Comparison of ENCODE assay signal across 18 cellular contexts in the genomic region with DNA sequence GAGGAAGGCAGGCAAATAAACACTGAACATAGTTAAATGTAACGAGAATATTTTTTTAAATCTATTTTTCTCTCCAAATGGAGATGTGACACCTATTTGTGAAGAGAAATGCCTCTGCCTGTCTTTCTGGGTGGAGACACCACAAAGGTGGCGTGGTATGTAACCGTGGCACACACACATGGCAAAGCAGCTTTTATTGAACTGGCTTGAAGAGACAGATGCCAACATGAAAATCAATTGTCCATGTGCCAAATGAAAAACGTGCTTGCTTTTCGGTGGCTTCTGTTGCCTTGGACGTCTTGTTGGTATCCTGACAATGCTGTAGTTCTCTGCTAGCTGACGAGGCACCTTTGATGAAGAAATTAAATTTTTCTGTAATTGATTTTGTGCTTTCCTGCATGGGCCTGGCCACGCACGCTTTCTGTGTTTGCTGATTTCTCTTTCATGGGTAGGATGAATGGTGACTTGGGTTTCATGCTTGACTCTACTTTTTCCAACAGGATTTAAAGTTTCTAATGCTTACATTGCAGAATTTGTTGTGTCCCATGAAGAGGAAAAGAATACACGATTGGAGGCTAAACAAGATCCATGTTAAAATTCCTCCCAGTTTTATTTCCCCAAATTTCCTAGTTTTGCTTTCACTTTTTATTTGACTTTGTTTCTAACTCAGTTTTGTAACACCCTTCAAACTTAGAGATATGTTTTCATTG.
A peak's percentile ranks its signal among the peaks of the same experiment; 100 is the strongest.
DNase-seq lines count a peak whose midpoint lies in the region; ATAC-seq, FAIRE-seq and TF ChIP-seq lines count a peak whose summit lies in the region.
"Had no signal": no experiment of that assay in that cellular context is flagged by ENCODE, and none has a peak within 500 bp of the region (broad histone marks: within the 10 kb centered on the region; RNA-seq: fewer than 3 reads in every experiment).

No MANE protein-coding gene starts in this region.

- no peak overlapping the region for H3K4ac ChIP-seq in IMR-90 (ENCODE audit: low read depth, low read length)

- peaks cover 8% of the 10 kb centered on the region; the same call in 1 of the 2 replicates for H3K9me1 ChIP-seq in IMR-90 (ENCODE audit: insufficient read depth, low read length)
- H3K9me1 ChIP-seq in K562 (ENCODE audit: control insufficient read depth, insufficient read depth, low read length): no peaks in the 10 kb centered on the region
- H3K9me1 ChIP-seq in keratinocyte (ENCODE audit: control insufficient read depth, extremely low read depth, insufficient read depth, low read length): no peaks in the 10 kb centered on the region

- no peak overlapping the region for H3K27ac ChIP-seq in IMR-90 (ENCODE audit: insufficient read depth, low read length)
- H3K27ac ChIP-seq in K562 (ENCODE audit: extremely low read depth, low read depth, low read length): no peak overlapping the region
- H3K27ac ChIP-seq in keratinocyte (ENCODE audit: control insufficient read depth, insufficient read depth, low read length): no peak overlapping the region
- no peak overlapping the region for H3K27ac ChIP-seq in prostate gland
- H3K27ac ChIP-seq: HL-60, Peyer's patch had no signal

- H3K4me1 ChIP-seq in IMR-90 (ENCODE audit: control insufficient read depth, insufficient read depth, low read length) (peaks cover 3% of the 10 kb centered on the region; the same call in 1 of the 2 replicates), K562 (replicated peaks in 1 of 2; ENCODE audit: control insufficient read depth in 2 of 2, insufficient read depth in 2 of 2, low read length in 2 of 2) (no peaks in the 10 kb centered on the region), keratinocyte (ENCODE audit: control insufficient read depth, extremely low read depth, insufficient read depth, low read length) (peaks cover 13% of the 10 kb centered on the region), prostate gland (replicated peaks) (no peaks in the 10 kb centered on the region)
- H3K4me1 ChIP-seq: Peyer's patch had no signal

- no peaks in the 10 kb centered on the region for H3K9me3 Mint-ChIP-seq in Calu3 (ENCODE audit: low read depth, unreplicated experiment)

- H3K27me3 Mint-ChIP-seq in Calu3 (ENCODE audit: unreplicated experiment): no peaks in the 10 kb centered on the region

- TF ChIP-seq CTCF in IMR-90 (conservative IDR thresholded peaks at IDR 0.05; ENCODE audit: low read depth, low read length): no peak
- no peak for TF ChIP-seq CTCF in K562 (IDR thresholded peaks at IDR 0.05 in 2 of 3, conservative IDR thresholded peaks at IDR 0.05 in 1 of 3; ENCODE audit: insufficient read depth in 2 of 3, low read depth in 1 of 3, low read length in 3 of 3)
- TF ChIP-seq CTCF in keratinocyte (optimal IDR thresholded peaks at IDR 0.05 in 1 of 3, IDR thresholded peaks at IDR 0.05 in 1 of 3, conservative IDR thresholded peaks at IDR 0.05 in 1 of 3; ENCODE audit: extremely low read depth in 1 of 3, insufficient read depth in 2 of 3, low read length in 3 of 3): no peak
- no peak for TF ChIP-seq CTCF in prostate gland (IDR thresholded peaks at IDR 0.05)
- no peak for TF ChIP-seq CTCF in Calu3 (IDR thresholded peaks at IDR 0.05; ENCODE audit: unreplicated experiment)

- POLR2A ChIA-PET in IMR-90 (lab: Charles Lee; ENCODE audit: unreplicated experiment) (interaction anchor here (0.6 kb wide), 1 partner anchor 9 kb away, joined by 3 read pairs; no protein-coding TSS in a partner anchor), K562 (lab: Yijun Ruan, JAX) (interaction anchor here (0.6 to 0.9 kb wide), 2 partner anchors 9 to 22 kb away, joined by 3 read pairs; no protein-coding TSS in a partner anchor)

- no peak overlapping the region for H3K56ac ChIP-seq in IMR-90 (ENCODE audit: extremely low read depth, insufficient read depth, low read length)

- peaks cover 19 to 30% of the 10 kb centered on the region in 2 experiments for H3K79me1 ChIP-seq in IMR-90 (ENCODE audit: low read depth in 1 of 2, low read length in 2 of 2)

- no peaks in the 10 kb centered on the region for H3K4me1 Mint-ChIP-seq in Calu3 (ENCODE audit: low read depth, unreplicated experiment)

- H4K8ac ChIP-seq in IMR-90 (ENCODE audit: low read depth in 2 of 2, low read length in 2 of 2): no peak overlapping the region

- BruUV-seq in IMR-90 (replicated peaks; lab: Mats Ljungman, UMichigan) (no TSS peak), K562 (replicated peaks; lab: Mats Ljungman, UMichigan) (no TSS peak), Calu3 (replicated peaks; lab: Mats Ljungman, UMichigan) (no TSS peak)

- H2AFZ ChIP-seq in IMR-90 (replicated peaks; ENCODE audit: low read length, poor library complexity) (no peak overlapping the region), K562 (ENCODE audit: low read depth, low read length) (no peak overlapping the region), keratinocyte (ENCODE audit: control insufficient read depth, low read length) (no peak overlapping the region)

- ATAC-seq in IMR-90 (ENCODE audit: low read depth) (no peak), K562 (no peak)

- H3K36me3 ChIP-seq in IMR-90 (ENCODE audit: control insufficient read depth, insufficient read depth, low read length) (peaks cover 3% of the 10 kb centered on the region), K562 (ENCODE audit: control insufficient read depth, insufficient read depth, low read length) (peaks cover 3% of the 10 kb centered on the region; the same call in 1 of the 3 replicates), keratinocyte (ENCODE audit: control insufficient read depth in 2 of 2, extremely low read depth in 1 of 2, insufficient read depth in 2 of 2, low read length in 2 of 2) (no peaks in the 10 kb centered on the region), prostate gland (no peaks in the 10 kb centered on the region)
- H3K36me3 ChIP-seq: BE2C, MG63, Peyer's patch had no signal

- no peak overlapping the region for H3K18ac ChIP-seq in IMR-90 (ENCODE audit: low read depth, low read length)

- H3K79me2 ChIP-seq in K562 (ENCODE audit: control insufficient read depth, insufficient read depth, low read length): no peaks in the 10 kb centered on the region
- H3K79me2 ChIP-seq in keratinocyte (ENCODE audit: control insufficient read depth, insufficient read depth, low read length): no peaks in the 10 kb centered on the region

- no peak overlapping the region for H2BK120ac ChIP-seq in IMR-90 (ENCODE audit: low read depth, low read length)

- H3K9ac ChIP-seq in IMR-90 (ENCODE audit: low read depth, low read length) (no peak overlapping the region), K562 (ENCODE audit: insufficient read depth in 1 of 2, low read depth in 2 of 2, low read length in 2 of 2) (no peak overlapping the region), keratinocyte (ENCODE audit: control insufficient read depth, extremely low read depth, insufficient read depth, low read length) (no peak overlapping the region)

- H2BK5ac ChIP-seq in IMR-90 (ENCODE audit: low read depth, low read length, poor library complexity, severe bottlenecking): no peak overlapping the region

- H3K9me3 ChIP-seq in IMR-90 (ENCODE audit: control insufficient read depth, insufficient read depth, low read length) (no peaks in the 10 kb centered on the region), K562 (replicated peaks; ENCODE audit: control insufficient read depth, insufficient read depth, low read depth, low read length) (no peaks in the 10 kb centered on the region), keratinocyte (ENCODE audit: control insufficient read depth, low read depth, low read length) (no peaks in the 10 kb centered on the region), prostate gland (no peaks in the 10 kb centered on the region)
- H3K9me3 ChIP-seq: BE2C, MG63, Peyer's patch had no signal

- no peak overlapping the region for H3K23ac ChIP-seq in IMR-90 (ENCODE audit: low read depth, low read length)

- no peaks in the 10 kb centered on the region for H3K36me3 Mint-ChIP-seq in Calu3 (ENCODE audit: insufficient read depth, unreplicated experiment)

- H3K4me3 Mint-ChIP-seq in Calu3 (ENCODE audit: low read depth, unreplicated experiment): no peak overlapping the region

- H3K4me2 ChIP-seq in IMR-90 (ENCODE audit: low read depth, low read length) (peak overlapping the region; percentile 42; the same call in 1 of the 2 replicates), K562 (ENCODE audit: insufficient read depth, low read length) (no peak overlapping the region), keratinocyte (ENCODE audit: control insufficient read depth, extremely low read depth, insufficient read depth, low read depth, low read length) (peak overlapping the region; percentile 17)

- no peak for TF ChIP-seq EP300 in K562 (IDR thresholded peaks at IDR 0.05; ENCODE audit: low read length)

- H2AK5ac ChIP-seq in IMR-90 (ENCODE audit: low read depth, low read length): no peak overlapping the region

- no peak overlapping the region for H4K91ac ChIP-seq in IMR-90 (ENCODE audit: insufficient read depth, low read depth, low read length)

- TF ChIP-seq RAD21 in IMR-90 (IDR thresholded peaks at IDR 0.05; ENCODE audit: low read length) (no peak), K562 (CRISPR knock-in tag; conservative IDR thresholded peaks at IDR 0.05 in 1 of 2, IDR thresholded peaks at IDR 0.05 in 1 of 2) (no peak)

- no peak overlapping the region for H2BK15ac ChIP-seq in IMR-90 (ENCODE audit: low read depth, low read length)

- no peak overlapping the region for H4K5ac ChIP-seq in IMR-90 (ENCODE audit: low read depth, low read length)

- no peak for FAIRE-seq in K562 (lab: Jason Lieb, UNC)
- FAIRE-seq in keratinocyte (lab: Jason Lieb, UNC): no peak
- FAIRE-seq: H1 had no signal

- intact Hi-C loops in IMR-90 (cut with micrococcal nuclease) (no loop called here), K562 (cut with micrococcal nuclease) (no loop called here), prostate gland (cut with DNase I) (no loop called here), Calu3 (cut with micrococcal nuclease; ENCODE audit: unreplicated experiment) (no loop called here)

- no peak overlapping the region for H3K14ac ChIP-seq in IMR-90 (replicated peaks; ENCODE audit: low read depth, low read length)

- no peak overlapping the region for H3K27ac Mint-ChIP-seq in Calu3 (ENCODE audit: unreplicated experiment)

- no peak overlapping the region for H2AK9ac ChIP-seq in IMR-90 (replicated peaks; ENCODE audit: low read depth, low read length, poor library complexity)

- dilution Hi-C loops in IMR-90 (cut with HindIII; ENCODE audit: low sequenced_read_pairs, unreplicated experiment): no loop called here
- dilution Hi-C loops in keratinocyte (cut with MboI; ENCODE audit: extremely low pct_ligation_motif_present, low sequenced_read_pairs): no loop called here

- CTCF ChIA-PET in IMR-90 (lab: Yijun Ruan, JAX) (interaction anchor here (0.6 kb wide), 1 partner anchor 1144 kb away, joined by 3 read pairs; no protein-coding TSS in a partner anchor), K562 (lab: Yijun Ruan, JAX; ENCODE audit: low intra/inter-chr PET ratio) (no interaction called here), Calu3 (lab: Charles Lee) (no interaction called here)

- H2BK20ac ChIP-seq in IMR-90 (ENCODE audit: low read depth, low read length): no peak overlapping the region

- DNase-seq in IMR-90 (no peak), K562 (ENCODE audit: extremely low read depth in 1 of 4, low spot score in 3 of 4) (no peak), keratinocyte (ENCODE audit: low read depth, low spot score) (no peak), prostate gland (ENCODE audit: low spot score) (peak; percentile 16), cerebellar nuclear complex (lab: John Stamatoyannopoulos, UW) (no peak), Calu3 (no peak), GM19240 (ENCODE audit: insufficient read length, low spot score) (no peak)
- no peak for DNase-seq in activated CD8-positive, alpha-beta memory T cell treated with anti-CD3 and anti-CD28 coated beads for 24 hours
- DNase-seq: BE2C, DMS 273 treated with DMSO at 0.1 percent for 48 hours, MG63, NCI-H1105, NCI-H187 treated with DMSO at 0.1 percent for 48 hours, NCI-H510A treated with DMSO at 0.1 percent for 48 hours, Peyer's patch, Right ventricle myocardium superior had no signal

- in situ Hi-C loops in IMR-90 (cut with MboI; ENCODE audit: low sequenced_read_pairs) (no loop called here), K562 (cut with MboI) (no loop called here)

- H4K20me1 ChIP-seq in IMR-90 (ENCODE audit: insufficient read depth, low read length): no peaks in the 10 kb centered on the region
- no peaks in the 10 kb centered on the region for H4K20me1 ChIP-seq in K562 (replicated peaks; ENCODE audit: control insufficient read depth, insufficient read depth, low read length)
- H4K20me1 ChIP-seq in keratinocyte (ENCODE audit: control insufficient read depth, extremely low read depth, insufficient read depth, low read length): no peaks in the 10 kb centered on the region

- H3K4me3 ChIP-seq in IMR-90 (ENCODE audit: insufficient read depth, low read depth, low read length) (no peak overlapping the region), K562 (no peak overlapping the region), keratinocyte (ENCODE audit: control insufficient read depth in 2 of 3, extremely low read depth in 1 of 3, insufficient read depth in 2 of 3, low read depth in 1 of 3, low read length in 3 of 3) (no peak overlapping the region), prostate gland (no peak overlapping the region)
- H3K4me3 ChIP-seq: MG63, Peyer's patch had no signal

- 96% methylated on average over 5 of the region's 10 CpGs; no CpG with 5 or more reads in 1 of the 2 experiments for WGBS in IMR-90 (ENCODE audit: extremely low coverage in 2 of 2, insufficient read length in 1 of 2), 2 experiments
- WGBS in K562 (ENCODE audit: insufficient coverage, low coverage, missing lambda C conversion rate): 83% methylated on average over 10 of the region's 10 CpGs
- WGBS in prostate gland: 39% methylated on average over 10 of the region's 10 CpGs

- TF ChIP-seq POLR2A in IMR-90 (IDR thresholded peaks at IDR 0.05; ENCODE audit: low read depth, low read length) (no peak), K562 (conservative IDR thresholded peaks at IDR 0.05) (no peak), prostate gland (IDR thresholded peaks at IDR 0.05) (no peak)

- no peaks in the 10 kb centered on the region for H3K27me3 ChIP-seq in IMR-90 (ENCODE audit: control insufficient read depth, insufficient read depth, low read length)
- H3K27me3 ChIP-seq in K562 (ENCODE audit: control insufficient read depth in 2 of 2, insufficient read depth in 2 of 2, low read length in 2 of 2): no peaks in the 10 kb centered on the region
- no peaks in the 10 kb centered on the region for H3K27me3 ChIP-seq in keratinocyte (ENCODE audit: control insufficient read depth, extremely low read depth, insufficient read depth, low read length)
- H3K27me3 ChIP-seq in prostate gland (replicated peaks; ENCODE audit: insufficient read depth): no peaks in the 10 kb centered on the region
- H3K27me3 ChIP-seq: BE2C, MG63, Peyer's patch had no signal
